ENCODE assay signal across 8 cellular contexts in genomic region chr19:12834418-12834943, GRCh38. TPM values are rescaled to one million over a fixed set of nuclear protein-coding genes. Genes with fewer than 3 reads are reported as not detected.
A peak's percentile ranks its signal among the peaks of the same experiment; 100 is the strongest.
DNase-seq lines count a peak whose midpoint lies in the region; FAIRE-seq and TF ChIP-seq lines count a peak whose summit lies in the region.

Gene RTBDN, minus strand, starts transcription at chr19:12834579. Its CDS starts 4,600 bp downstream, at chr19:12829979.

- H2BK5ac ChIP-seq in mesendoderm (ENCODE audit: low read length) = no peak within 1 kb of the TSS

- H3K23ac ChIP-seq in mesendoderm (ENCODE audit: low read length) = no peak within 1 kb of the TSS

- H3K4me3 Mint-ChIP-seq in astrocyte (ENCODE audit: unreplicated experiment) = peak within 1 kb of the TSS; percentile 76

- H3K4me3 ChIP-seq in BE2C (ENCODE audit: low read depth, low read length) = peak within 1 kb of the TSS; percentile 67
- no peak within 1 kb of the TSS for H3K4me3 ChIP-seq in astrocyte (ENCODE audit: insufficient read depth, low read depth, low read length)
- peak within 1 kb of the TSS; percentile 49 for H3K4me3 ChIP-seq in mesendoderm (ENCODE audit: low read length)

- H2BK15ac ChIP-seq in mesendoderm (replicated peaks; ENCODE audit: low read depth) = no peak within 1 kb of the TSS

- H3K9ac ChIP-seq in astrocyte (ENCODE audit: low read length) (no peak within 1 kb of the TSS), mesendoderm (ENCODE audit: low read length) (peak within 1 kb of the TSS; percentile 70)

- no peak within 1 kb of the TSS for H4K8ac ChIP-seq in mesendoderm (ENCODE audit: low read depth, low read length)

- H3K4me2 ChIP-seq in astrocyte (ENCODE audit: low read length) (peak within 1 kb of the TSS; percentile 80), mesendoderm (ENCODE audit: low read length) (peak within 1 kb of the TSS; percentile 58)

- no peaks in the 10 kb centered on the region for H3K4me1 Mint-ChIP-seq in astrocyte (ENCODE audit: low read depth, unreplicated experiment)

- peaks cover 44% of the 10 kb centered on the region for H3K27me3 Mint-ChIP-seq in astrocyte (ENCODE audit: low read depth, unreplicated experiment)

- H3K27ac ChIP-seq in astrocyte (ENCODE audit: low read depth, low read length) (no peak within 1 kb of the TSS), mesendoderm (ENCODE audit: low read depth, low read length) (no peak within 1 kb of the TSS)

- no peaks in the 10 kb centered on the region for H3K36me3 Mint-ChIP-seq in astrocyte (ENCODE audit: low read depth, unreplicated experiment)

- H3K9me3 Mint-ChIP-seq in astrocyte (ENCODE audit: unreplicated experiment) = peaks cover 3% of the 10 kb centered on the region

- peaks cover 8% of the 10 kb centered on the region for H3K4me1 ChIP-seq in BE2C
- no peaks in the 10 kb centered on the region for H3K4me1 ChIP-seq in astrocyte (ENCODE audit: insufficient read depth, low read length)
- H3K4me1 ChIP-seq in mesendoderm (ENCODE audit: control insufficient read depth, low read depth, low read length) = no peaks in the 10 kb centered on the region

- H2BK120ac ChIP-seq in mesendoderm (ENCODE audit: low read depth, low read length) = no peak within 1 kb of the TSS

- no CpG with 5 or more reads among the region's 26 CpGs for WGBS in mesendoderm (ENCODE audit: extremely low coverage, insufficient coverage, low lambda C conversion rate)

- no peak within 1 kb of the TSS for H2AK5ac ChIP-seq in mesendoderm (ENCODE audit: low read length)

- no peak within 1 kb of the TSS for H3K4ac ChIP-seq in mesendoderm (ENCODE audit: low read depth, low read length)

- no peak within 1 kb of the TSS for H4K5ac ChIP-seq in mesendoderm (ENCODE audit: low read length)

- FAIRE-seq in HTR-8/SVneo (lab: Jason Lieb, UNC) (peak; percentile 57), astrocyte (lab: Jason Lieb, UNC) (no peak)

- DNase-seq in BE2C = no peak
- DNase-seq in HTR-8/SVneo (ENCODE audit: insufficient read length, low spot score) = no peak
- no peak for DNase-seq in astrocyte (ENCODE audit: low read depth)
- DNase-seq in mesendoderm = peak; percentile 56
- DNase-seq in NCI-H2107 (lab: John Stamatoyannopoulos, UW) = no peak
- DNase-seq in SIG-M5 treated with dmso at 0.1 percent for 504 hours (lab: John Stamatoyannopoulos, UW; ENCODE audit: unreplicated experiment) = no peak
- DNase-seq in NCI-H1092 (lab: John Stamatoyannopoulos, UW) = no peak
- no peak for DNase-seq in GM19240 (ENCODE audit: insufficient read length, low spot score)

- H3K9me3 ChIP-seq in BE2C = no peaks in the 10 kb centered on the region
- H3K9me3 ChIP-seq in astrocyte (ENCODE audit: insufficient read depth, low read depth, low read length) = no peaks in the 10 kb centered on the region

- no peak within 1 kb of the TSS for H3K27ac Mint-ChIP-seq in astrocyte (ENCODE audit: unreplicated experiment)

- peak within 1 kb of the TSS; percentile 54 for H3K18ac ChIP-seq in mesendoderm (ENCODE audit: low read length)

- H3K56ac ChIP-seq in mesendoderm (ENCODE audit: low read length) = peak within 1 kb of the TSS; percentile 88

- H3K36me3 ChIP-seq in BE2C (no peaks in the 10 kb centered on the region), astrocyte (ENCODE audit: insufficient read depth, low read length) (no peaks in the 10 kb centered on the region), mesendoderm (ENCODE audit: control insufficient read depth, insufficient read depth, low read length) (no peaks in the 10 kb centered on the region)

- no peak within 1 kb of the TSS for H2AFZ ChIP-seq in astrocyte (ENCODE audit: low read depth, low read length)

- no peaks in the 10 kb centered on the region for H4K20me1 ChIP-seq in astrocyte (ENCODE audit: insufficient read depth, low read length)

- H3K27me3 ChIP-seq in BE2C = no peaks in the 10 kb centered on the region
- peaks cover 60% of the 10 kb centered on the region for H3K27me3 ChIP-seq in astrocyte (ENCODE audit: insufficient read depth, low read length)
- H3K27me3 ChIP-seq in mesendoderm (ENCODE audit: insufficient read depth, low read length, poor library complexity) = no peaks in the 10 kb centered on the region

- TF ChIP-seq CTCF in BE2C (IDR thresholded peaks at IDR 0.05; ENCODE audit: low read depth, low read length) (no peak), astrocyte (IDR thresholded peaks at IDR 0.05; ENCODE audit: insufficient read depth, low read depth, low read length) (no peak)

- no peaks in the 10 kb centered on the region for H3K79me1 ChIP-seq in mesendoderm (ENCODE audit: low read length)

- H3K79me2 ChIP-seq in astrocyte (ENCODE audit: insufficient read depth, low read length) = no peaks in the 10 kb centered on the region
- no peaks in the 10 kb centered on the region for H3K79me2 ChIP-seq in mesendoderm (ENCODE audit: control insufficient read depth, insufficient read depth, low read length)

RNA-seq across cellular contexts. Expression of gene RTBDN, which starts in this region (rescaled TPM):
- polyA plus RNA-seq in BE2C (2012; ENCODE audit: insufficient read depth, insufficient read length, low read depth) = 2.2 TPM
- total RNA-seq in astrocyte = not detected in 2 replicates
- polyA plus RNA-seq in mesendoderm (2013, experiment 1 of 2) = 0.55 TPM
- polyA plus RNA-seq in mesendoderm (2013, experiment 2 of 2) = 0.49 TPM
